ENCODE assay signal across 7 cellular contexts in genomic region chr13:50366488-50367174, GRCh38.
DNase-seq lines count a peak whose midpoint lies in the region; ATAC-seq and TF ChIP-seq lines count a peak whose summit lies in the region.

No MANE protein-coding gene starts in this region.

- H3K4me1 Mint-ChIP-seq in activated T-helper 1 cell treated with anti-CD3 and anti-CD28 coated beads, Interleukin-12 subunit alpha, Interleukin-12 subunit beta, Interleukin-2, Interleukin-4 antibody, amounts not matched to agents 30 ng/mL and 10 ng/mL and 1 ng/mL, durations not matched to agents 14 hours and 24 hours and 36 hours (ENCODE audit: low read depth): peaks cover 39% of the 10 kb centered on the region

- H3K9me3 Mint-ChIP-seq in activated T-helper 1 cell treated with anti-CD3 and anti-CD28 coated beads, Interleukin-12 subunit alpha, Interleukin-12 subunit beta, Interleukin-2, Interleukin-4 antibody, amounts not matched to agents 30 ng/mL and 10 ng/mL and 1 ng/mL, durations not matched to agents 14 hours and 24 hours and 36 hours: peaks cover 10% of the 10 kb centered on the region

- H3K27ac ChIP-seq in transverse colon (peak overlapping the region in 3 of 4 donors; percentile 34 to 49 (median 48)), tibial artery (no peak overlapping the region)

- DNase-seq in activated T-helper 1 cell treated with anti-CD3 and anti-CD28 coated beads, Interleukin-12 subunit alpha, Interleukin-12 subunit beta, Interleukin-2, Interleukin-4 antibody, amounts not matched to agents 30 ng/mL and 10 ng/mL and 1 ng/mL, durations not matched to agents 14 hours and 24 hours and 36 hours (ENCODE audit: low spot score): peak; percentile 55
- DNase-seq in transverse colon (no peak), tibial artery (no peak)

- no peaks in the 10 kb centered on the region for H3K9me3 ChIP-seq in transverse colon
- no peaks in the 10 kb centered on the region for H3K9me3 ChIP-seq in tibial artery

- H3K36me3 ChIP-seq in transverse colon (no peaks in the 10 kb centered on the region), tibial artery (no peaks in the 10 kb centered on the region)

- H3K4me1 ChIP-seq in transverse colon (peaks cover 2 to 15% (median 5%) of the 10 kb centered on the region in 4 donors), tibial artery (no peaks in the 10 kb centered on the region)

- intact Hi-C loops in activated T-helper 1 cell treated with anti-CD3 and anti-CD28 coated beads, Interleukin-12 subunit alpha, Interleukin-12 subunit beta, Interleukin-2, Interleukin-4 antibody, amounts not matched to agents 30 ng/mL and 10 ng/mL and 1 ng/mL, durations not matched to agents 14 hours and 24 hours and 36 hours (cut with micrococcal nuclease): loop anchor here (1.0 to 10.0 kb wide), 18 partner anchors 44 to 1484 kb away; partner anchors contain the start of genes CAB39L, DHRS12, INTS6 and SETDB2
- intact Hi-C loops in transverse colon (cut with DNase I; ENCODE audit: low total_unique reads): no loop called here
- intact Hi-C loops in tibial artery (cut with DNase I; ENCODE audit: low total_unique reads): no loop called here

- H3K4me3 ChIP-seq in transverse colon (no peak overlapping the region), tibial artery (no peak overlapping the region)

- H3K27ac Mint-ChIP-seq in activated T-helper 1 cell treated with anti-CD3 and anti-CD28 coated beads, Interleukin-12 subunit alpha, Interleukin-12 subunit beta, Interleukin-2, Interleukin-4 antibody, amounts not matched to agents 30 ng/mL and 10 ng/mL and 1 ng/mL, durations not matched to agents 14 hours and 24 hours and 36 hours: peak overlapping the region; percentile 75

- H3K27me3 ChIP-seq in transverse colon: no peaks in the 10 kb centered on the region
- H3K27me3 ChIP-seq in tibial artery: no peaks in the 10 kb centered on the region

- ATAC-seq in GM18502 (IDR thresholded peaks at IDR 0.05; ENCODE audit: poor library complexity, unreplicated experiment) (peak; percentile 60), GM21367 (IDR thresholded peaks at IDR 0.05; ENCODE audit: unreplicated experiment) (peak; percentile 63), HG03575 (IDR thresholded peaks at IDR 0.05; ENCODE audit: extremely low read depth, insufficient number of reproducible peaks, low FRiP score, unreplicated experiment) (peak; percentile 40), HG02970 (IDR thresholded peaks at IDR 0.05; ENCODE audit: low FRiP score, unreplicated experiment) (no peak)

- in situ Hi-C loops in transverse colon (cut with MboI; ENCODE audit: low pct_ligation_motif_present in 1 of 4, low pct_unique_long_range_greater_than_20kb in 1 of 4, low sequenced_read_pairs in 3 of 4): no loop called here

- H3K27me3 Mint-ChIP-seq in activated T-helper 1 cell treated with anti-CD3 and anti-CD28 coated beads, Interleukin-12 subunit alpha, Interleukin-12 subunit beta, Interleukin-2, Interleukin-4 antibody, amounts not matched to agents 30 ng/mL and 10 ng/mL and 1 ng/mL, durations not matched to agents 14 hours and 24 hours and 36 hours (ENCODE audit: insufficient read depth): peaks cover 41% of the 10 kb centered on the region

- WGBS in transverse colon (ENCODE audit: low coverage in 1 of 2), 2 donors: 60 to 63% methylated on average over 6 of the region's 6 CpGs

- TF ChIP-seq EP300 in transverse colon (IDR thresholded peaks at IDR 0.05; ENCODE audit: low read depth): no peak

- TF ChIP-seq POLR2A in transverse colon (IDR thresholded peaks at IDR 0.05): no peak

- TF ChIP-seq CTCF in transverse colon (IDR thresholded peaks at IDR 0.05) (no peak), tibial artery (IDR thresholded peaks at IDR 0.05) (no peak)

- H3K4me3 Mint-ChIP-seq in activated T-helper 1 cell treated with anti-CD3 and anti-CD28 coated beads, Interleukin-12 subunit alpha, Interleukin-12 subunit beta, Interleukin-2, Interleukin-4 antibody, amounts not matched to agents 30 ng/mL and 10 ng/mL and 1 ng/mL, durations not matched to agents 14 hours and 24 hours and 36 hours: peak overlapping the region; percentile 70

- H3K36me3 Mint-ChIP-seq in activated T-helper 1 cell treated with anti-CD3 and anti-CD28 coated beads, Interleukin-12 subunit alpha, Interleukin-12 subunit beta, Interleukin-2, Interleukin-4 antibody, amounts not matched to agents 30 ng/mL and 10 ng/mL and 1 ng/mL, durations not matched to agents 14 hours and 24 hours and 36 hours (ENCODE audit: low read depth): peaks cover 8% of the 10 kb centered on the region

Comparison
In these comparisons a context has a peak if more than half of its experiments do, and no peak if none do; other contexts are left out.
1. H3K27ac ChIP-seq: peak in transverse colon (3 of 4); none in tibial artery (0 of 2).